Comparison of ENCODE assay signal across 8 cellular contexts in genomic region chr6:45420909-45421699, GRCh38. TPM values are rescaled to one million over a fixed set of nuclear protein-coding genes. Genes with fewer than 3 reads are reported as not detected.
DNase-seq lines count a peak whose midpoint lies in the region; ATAC-seq and TF ChIP-seq lines count a peak whose summit lies in the region.

No MANE protein-coding gene starts in this region.

- POLR2A ChIA-PET in activated CD4-positive, alpha-beta T cell treated with anti-CD3 and anti-CD28 coated beads for 36 hours (lab: Charles Lee), result interaction anchor here (0.8 to 0.9 kb wide), 2 partner anchors 284 to 381 kb away, joined by 4 to 5 read pairs; no protein-coding TSS in a partner anchor
- POLR2A ChIA-PET in activated CD8-positive, alpha-beta T cell treated with anti-CD3 and anti-CD28 coated beads, Interleukin-2, amount 10 ng/mL, durations not matched to agents 7 days and 5 days (lab: Charles Lee), result interaction anchor here (1.2 kb wide), 2 partner anchors 165 to 166 kb away, joined by 3 read pairs; no protein-coding TSS in a partner anchor

- H3K36me3 Mint-ChIP-seq in activated CD4-positive, alpha-beta T cell treated with anti-CD3 and anti-CD28 coated beads for 36 hours (ENCODE audit: low read depth), result peaks cover 18% of the 10 kb centered on the region
- peaks cover 2% of the 10 kb centered on the region for H3K36me3 Mint-ChIP-seq in activated CD8-positive, alpha-beta T cell treated with anti-CD3 and anti-CD28 coated beads, Interleukin-2, amount 10 ng/mL, durations not matched to agents 7 days and 5 days (ENCODE audit: low read depth)
- no peaks in the 10 kb centered on the region for H3K36me3 Mint-ChIP-seq in immature natural killer cell

- CTCF ChIA-PET in activated CD4-positive, alpha-beta T cell treated with anti-CD3 and anti-CD28 coated beads for 36 hours (lab: Charles Lee), result interaction anchor here (0.6 to 3.0 kb wide), 7 partner anchors 17 to 765 kb away, joined by 3 to 11 read pairs (median 4); partner anchors contain the start of gene SUPT3H
- CTCF ChIA-PET in activated CD8-positive, alpha-beta T cell treated with anti-CD3 and anti-CD28 coated beads, Interleukin-2, amount 10 ng/mL, durations not matched to agents 7 days and 5 days (lab: Charles Lee), result interaction anchor here (0.9 to 4.5 kb wide), 12 partner anchors 14 to 827 kb away, joined by 3 to 27 read pairs (median 4); partner anchors contain the start of gene SUPT3H

- no peak for TF ChIP-seq CTCF in testis (IDR thresholded peaks at IDR 0.05)
- no peak for TF ChIP-seq CTCF in BE2C (IDR thresholded peaks at IDR 0.05; ENCODE audit: low read depth, low read length)

- peak overlapping the region; percentile 94 for H3K27ac Mint-ChIP-seq in activated CD4-positive, alpha-beta T cell treated with anti-CD3 and anti-CD28 coated beads for 36 hours
- H3K27ac Mint-ChIP-seq in activated CD8-positive, alpha-beta T cell treated with anti-CD3 and anti-CD28 coated beads, Interleukin-2, amount 10 ng/mL, durations not matched to agents 7 days and 5 days, result peak overlapping the region; percentile 82
- peak overlapping the region; percentile 31 to 92 (median 84) for H3K27ac Mint-ChIP-seq in immature natural killer cell

- no peak for TF ChIP-seq POLR2A in testis (IDR thresholded peaks at IDR 0.05)

- no peak for ATAC-seq in activated CD4-positive, alpha-beta T cell treated with anti-CD3 and anti-CD28 coated beads for 36 hours
- no peak for ATAC-seq in activated CD8-positive, alpha-beta T cell treated with anti-CD3 and anti-CD28 coated beads, Interleukin-2, amount 10 ng/mL, durations not matched to agents 7 days and 5 days
- ATAC-seq in HG03571 (IDR thresholded peaks at IDR 0.05; ENCODE audit: unreplicated experiment), result no peak

- peaks cover 44% of the 10 kb centered on the region for H3K4me1 Mint-ChIP-seq in activated CD4-positive, alpha-beta T cell treated with anti-CD3 and anti-CD28 coated beads for 36 hours
- H3K4me1 Mint-ChIP-seq in activated CD8-positive, alpha-beta T cell treated with anti-CD3 and anti-CD28 coated beads, Interleukin-2, amount 10 ng/mL, durations not matched to agents 7 days and 5 days (ENCODE audit: low read depth), result peaks cover 37% of the 10 kb centered on the region
- H3K4me1 Mint-ChIP-seq in immature natural killer cell, result peaks cover 42 to 58% of the 10 kb centered on the region in 2 donors

- no peaks in the 10 kb centered on the region for H3K27me3 ChIP-seq in testis
- peaks cover 100% of the 10 kb centered on the region for H3K27me3 ChIP-seq in BE2C

- H3K36me3 ChIP-seq in testis (ENCODE audit: low read depth, missing control alignments) (no peaks in the 10 kb centered on the region), BE2C (no peaks in the 10 kb centered on the region)

- H3K27ac ChIP-seq in testis, result no peak overlapping the region

- H3K4me3 ChIP-seq in testis (peak overlapping the region; percentile 59 to 72), BE2C (ENCODE audit: low read depth, low read length) (no peak overlapping the region; the same call in 1 of the 2 replicates)

- 15 to 24% methylated on average over 14 to 19 of the region's 19 CpGs for WGBS in testis, 2 donors

- H3K4me3 Mint-ChIP-seq in activated CD4-positive, alpha-beta T cell treated with anti-CD3 and anti-CD28 coated beads for 36 hours, result peak overlapping the region; percentile 90
- peak overlapping the region; percentile 88 for H3K4me3 Mint-ChIP-seq in activated CD8-positive, alpha-beta T cell treated with anti-CD3 and anti-CD28 coated beads, Interleukin-2, amount 10 ng/mL, durations not matched to agents 7 days and 5 days
- H3K4me3 Mint-ChIP-seq in immature natural killer cell, result peak overlapping the region; percentile 90 to 95 (median 93)

- peaks cover 12% of the 10 kb centered on the region for H3K4me1 ChIP-seq in testis
- no peaks in the 10 kb centered on the region for H3K4me1 ChIP-seq in BE2C

- H3K9me3 Mint-ChIP-seq in activated CD4-positive, alpha-beta T cell treated with anti-CD3 and anti-CD28 coated beads for 36 hours (ENCODE audit: low read depth), result no peaks in the 10 kb centered on the region
- H3K9me3 Mint-ChIP-seq in activated CD8-positive, alpha-beta T cell treated with anti-CD3 and anti-CD28 coated beads, Interleukin-2, amount 10 ng/mL, durations not matched to agents 7 days and 5 days (ENCODE audit: insufficient read depth), result no peaks in the 10 kb centered on the region
- H3K9me3 Mint-ChIP-seq in immature natural killer cell, result peaks cover 0 to 2% (median 0%) of the 10 kb centered on the region in 6 donors

- intact Hi-C loops in activated CD4-positive, alpha-beta T cell treated with anti-CD3 and anti-CD28 coated beads for 36 hours (cut with DNase I, micrococcal nuclease), result loop anchor here (1.0 to 5.0 kb wide), 11 partner anchors 43 to 946 kb away; no protein-coding TSS in a partner anchor
- intact Hi-C loops in testis (cut with DNase I; ENCODE audit: low total_unique reads), result loop anchor here (10.0 kb wide), 1 partner anchor 294 kb away; no protein-coding TSS in a partner anchor

- DNase-seq in activated CD4-positive, alpha-beta T cell treated with anti-CD3 and anti-CD28 coated beads for 36 hours, result no peak
- no peak for DNase-seq in activated CD4-positive, alpha-beta T cell treated with anti-CD3 and anti-CD28 coated beads for 4 hours
- DNase-seq in activated CD8-positive, alpha-beta T cell treated with anti-CD3 and anti-CD28 coated beads, Interleukin-2, amount 10 ng/mL, durations not matched to agents 7 days and 5 days, result no peak
- DNase-seq in immature natural killer cell, result no peak
- no peak for DNase-seq in testis
- no peak for DNase-seq in BE2C
- no peak for DNase-seq in NCI-H2227 (lab: John Stamatoyannopoulos, UW; ENCODE audit: unreplicated experiment)

- H3K27me3 Mint-ChIP-seq in activated CD4-positive, alpha-beta T cell treated with anti-CD3 and anti-CD28 coated beads for 36 hours, result peaks cover 11% of the 10 kb centered on the region
- peaks cover 38% of the 10 kb centered on the region for H3K27me3 Mint-ChIP-seq in activated CD8-positive, alpha-beta T cell treated with anti-CD3 and anti-CD28 coated beads, Interleukin-2, amount 10 ng/mL, durations not matched to agents 7 days and 5 days (ENCODE audit: low read depth)
- H3K27me3 Mint-ChIP-seq in immature natural killer cell (ENCODE audit: low read depth in 3 of 3), result peaks cover 25 to 42% (median 41%) of the 10 kb centered on the region in 3 donors

- H3K9me3 ChIP-seq in testis, result no peaks in the 10 kb centered on the region
- no peaks in the 10 kb centered on the region for H3K9me3 ChIP-seq in BE2C

RNA-seq across cellular contexts. Expression of gene SUPT3H, which starts 43.4 kb away (rescaled TPM):
- total RNA-seq in activated CD4-positive, alpha-beta T cell treated with anti-CD3 and anti-CD28 coated beads for 36 hours, result 10 to 100 TPM; 15.5 TPM
- total RNA-seq in activated CD8-positive, alpha-beta T cell treated with anti-CD3 and anti-CD28 coated beads, Interleukin-2, amount 10 ng/mL, durations not matched to agents 7 days and 5 days, result 1 to 10 TPM; 6.4 to 9.1 TPM
- polyA plus RNA-seq in immature natural killer cell (10 to 100 TPM in 1 of 3 donors, 1 to 10 TPM in 2; 3.4 to 12.5 (median 8.8) TPM), testis (ENCODE audit: insufficient read depth, low read depth, low replicate concordance) (35.9 TPM)
- 10 to 100 TPM; 29.4 to 30.8 TPM for total RNA-seq in testis
- polyA plus RNA-seq in BE2C (2012; ENCODE audit: insufficient read depth, insufficient read length, low read depth), result 7.4 TPM
